24 cellular contexts compared by ENCODE assay signal in the genomic region with DNA sequence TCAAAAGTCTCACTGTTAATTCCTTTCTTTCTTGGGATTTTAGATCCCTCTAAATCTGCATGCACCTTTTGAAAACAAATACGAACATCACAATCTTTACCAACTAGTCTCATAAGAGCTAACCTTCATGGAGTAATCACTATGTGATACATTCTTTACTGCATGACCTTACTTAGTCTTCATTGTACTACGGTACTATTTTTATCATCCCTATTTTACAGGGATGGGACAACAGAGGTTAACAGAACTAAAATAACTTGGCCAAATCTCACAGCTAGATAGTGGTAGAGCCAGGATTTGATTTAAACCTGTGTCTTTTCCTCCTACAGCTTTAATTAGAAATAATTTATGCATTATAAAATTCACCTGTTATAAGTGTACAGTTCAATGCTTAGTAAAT.
"Had no signal": no experiment of that assay in that cellular context is flagged by ENCODE, and none has a peak within 500 bp of the region (broad histone marks: within the 10 kb centered on the region; RNA-seq: fewer than 3 reads in every experiment).

No MANE protein-coding gene starts in this region.

- H3K36me3 ChIP-seq: esophagus muscularis mucosa, left lung, neural progenitor cell, stomach, suprapubic skin, transverse colon had no signal

- H3K4me1 ChIP-seq: left lung, neural progenitor cell, stomach, suprapubic skin had no signal

- H3K4me3 ChIP-seq: esophagus muscularis mucosa, left lung, neural progenitor cell, stomach, suprapubic skin, transverse colon had no signal

- H3K36me3 Mint-ChIP-seq: activated naive CD4-positive, alpha-beta T cell treated with anti-CD3 and anti-CD28 coated beads, Interleukin-2, amount 50 U/mL, for 72 hours; brain; mesothelial cell of epicardium; neural progenitor cell had no signal

- H3K9me3 ChIP-seq: esophagus muscularis mucosa, left lung, stomach, suprapubic skin, transverse colon had no signal

- H3K27ac Mint-ChIP-seq: activated CD4-positive, alpha-beta T cell treated with anti-CD3 and anti-CD28 coated beads, Interleukin-2, amount 10 ng/mL, durations not matched to agents 7 days and 5 days; activated CD8-positive, alpha-beta T cell treated with anti-CD3 and anti-CD28 coated beads, Interleukin-2, amount 10 ng/mL, durations not matched to agents 7 days and 5 days; activated naive CD4-positive, alpha-beta T cell treated with anti-CD3 and anti-CD28 coated beads, Interleukin-2, amount 50 U/mL, for 72 hours; naive thymus-derived CD8-positive, alpha-beta T cell; neural progenitor cell; T-helper 17 cell had no signal

- ATAC-seq: activated CD8-positive, alpha-beta T cell treated with anti-CD3 and anti-CD28 coated beads, Interleukin-2, amount 10 ng/mL, durations not matched to agents 7 days and 5 days; left lung; naive thymus-derived CD8-positive, alpha-beta T cell; T-helper 17 cell had no signal

- H3K27me3 Mint-ChIP-seq: brain had no signal

- H3K9me3 Mint-ChIP-seq: activated CD4-positive, alpha-beta T cell treated with anti-CD3 and anti-CD28 coated beads, Interleukin-2, amount 10 ng/mL, durations not matched to agents 7 days and 5 days; activated naive CD4-positive, alpha-beta T cell treated with anti-CD3 and anti-CD28 coated beads, Interleukin-2, amount 50 U/mL, for 72 hours; mesothelial cell of epicardium; naive thymus-derived CD8-positive, alpha-beta T cell; neural progenitor cell had no signal

- DNase-seq: activated CD4-positive, alpha-beta T cell treated with anti-CD3 and anti-CD28 coated beads, Interleukin-2, amount 10 ng/mL, durations not matched to agents 7 days and 5 days; activated CD8-positive, alpha-beta T cell treated with anti-CD3 and anti-CD28 coated beads, Interleukin-2, amount 10 ng/mL, durations not matched to agents 7 days and 5 days; activated T-cell treated with anti-CD3 and anti-CD28 coated beads, Interleukin-2, amount 50 U/mL, for 1 hour; aorta; central memory CD4-positive, alpha-beta T cell; effector memory CD4-positive, alpha-beta T cell; glutamatergic neuron; hippocampal formation; kidney glomerular epithelial cell; left lung; naive thymus-derived CD8-positive, alpha-beta T cell; stimulated activated CD4-positive, alpha-beta T cell treated with anti-CD3 and anti-CD28 coated beads, Interleukin-12 subunit alpha, Interleukin-12 subunit beta, amount 100 ng/mL, for 4 hours; stomach; T-helper 17 cell; transverse colon had no signal

- H3K4me3 Mint-ChIP-seq: activated CD4-positive, alpha-beta T cell treated with anti-CD3 and anti-CD28 coated beads, Interleukin-2, amount 10 ng/mL, durations not matched to agents 7 days and 5 days; activated CD8-positive, alpha-beta T cell treated with anti-CD3 and anti-CD28 coated beads, Interleukin-2, amount 10 ng/mL, durations not matched to agents 7 days and 5 days; brain; mesothelial cell of epicardium; naive thymus-derived CD8-positive, alpha-beta T cell; neural progenitor cell; T-helper 17 cell had no signal

- H3K27me3 ChIP-seq: esophagus muscularis mucosa, left lung, neural progenitor cell, stomach, suprapubic skin, transverse colon had no signal

- H3K27ac ChIP-seq: esophagus muscularis mucosa, left lung, neural progenitor cell, stomach, suprapubic skin, transverse colon had no signal

- H3K9ac ChIP-seq: neural progenitor cell had no signal

- H3K4me2 ChIP-seq: neural progenitor cell had no signal

- H3K4me1 Mint-ChIP-seq: naive thymus-derived CD8-positive, alpha-beta T cell; neural progenitor cell had no signal

- FAIRE-seq: endothelial cell of umbilical vein, frontal cortex, urothelium cell line had no signal

- H2AFZ ChIP-seq: neural progenitor cell had no signal
